ENCODE assay signal across 8 cellular contexts in the genomic region with DNA sequence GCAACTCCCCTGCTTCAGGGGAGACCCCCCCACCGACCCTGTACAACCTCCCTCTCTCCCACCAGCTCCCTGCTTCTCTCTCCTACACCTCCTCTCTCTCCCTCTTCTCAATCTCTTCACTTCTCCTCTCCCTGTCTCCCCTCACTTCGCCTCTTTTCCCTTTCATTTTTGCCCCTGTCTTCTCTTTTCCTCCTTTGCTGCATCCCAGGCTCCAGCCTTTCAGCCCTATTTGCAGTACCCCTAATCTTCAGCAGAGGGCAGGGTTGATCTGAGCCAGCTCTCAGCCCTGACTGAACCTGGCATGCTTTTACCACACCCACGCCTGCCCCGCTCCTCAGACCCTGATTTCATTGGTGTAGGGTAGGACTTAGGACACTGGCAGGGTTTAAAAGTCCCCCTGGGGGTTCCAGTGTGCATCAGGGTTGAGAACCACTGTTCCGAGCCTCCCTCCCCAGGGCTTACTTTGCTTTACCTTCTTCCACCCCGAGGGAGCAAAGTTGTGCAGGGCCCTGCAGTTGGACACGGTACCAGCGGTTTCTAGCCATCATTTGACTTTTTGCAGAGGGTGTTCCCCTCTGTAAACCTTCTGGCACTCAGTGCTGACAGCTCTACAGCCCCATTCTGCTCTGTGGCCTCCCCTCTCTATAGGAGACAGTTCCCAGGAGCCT.
DNase-seq lines count a peak whose midpoint lies in the region; ATAC-seq, FAIRE-seq and TF ChIP-seq lines count a peak whose summit lies in the region.
"Had no signal": no experiment of that assay in that cellular context is flagged by ENCODE, and none has a peak within 500 bp of the region (broad histone marks: within the 10 kb centered on the region; RNA-seq: fewer than 3 reads in every experiment).

No MANE protein-coding gene starts in this region.

- intact Hi-C loops in adrenal gland (cut with DNase I) (loop anchor here in 1 of 2 donors (5.0 kb wide), 1 partner anchor 282 kb away; no protein-coding TSS in a partner anchor), right cardiac atrium (cut with DNase I) (no loop called here)

- H3K27me3 ChIP-seq in adrenal gland, result no peaks in the 10 kb centered on the region
- no peaks in the 10 kb centered on the region for H3K27me3 ChIP-seq in right cardiac atrium (ENCODE audit: control insufficient read depth, insufficient read depth)
- no peaks in the 10 kb centered on the region for H3K27me3 ChIP-seq in smooth muscle cell (ENCODE audit: low read depth)

- H3K9me3 ChIP-seq in adrenal gland (replicated peaks in 1 of 3), result no peaks in the 10 kb centered on the region
- H3K9me3 ChIP-seq in right cardiac atrium (ENCODE audit: control insufficient read depth, low read length), result no peaks in the 10 kb centered on the region
- H3K9me3 ChIP-seq in smooth muscle cell (replicated peaks; ENCODE audit: low read depth), result no peaks in the 10 kb centered on the region

- FAIRE-seq in HTR-8/SVneo (lab: Jason Lieb, UNC), result no peak
- FAIRE-seq: colon had no signal

- H3K27ac ChIP-seq in adrenal gland (no peak overlapping the region), right cardiac atrium (ENCODE audit: low read length) (no peak overlapping the region), smooth muscle cell (ENCODE audit: low read depth) (no peak overlapping the region)

- WGBS in adrenal gland, 4 donors, result 51 to 55% (median 54%) methylated on average over 8 of the region's 8 CpGs
- 51% methylated on average over 8 of the region's 8 CpGs for WGBS in right cardiac atrium
- WGBS in smooth muscle cell (ENCODE audit: low lambda C conversion rate), result 53% methylated on average over 7 of the region's 8 CpGs

- H3K9ac ChIP-seq in smooth muscle cell (ENCODE audit: low read depth), result no peak overlapping the region

- no peak overlapping the region for H3K4me3 ChIP-seq in adrenal gland
- H3K4me3 ChIP-seq in right cardiac atrium (ENCODE audit: low read length), result no peak overlapping the region
- no peak overlapping the region for H3K4me3 ChIP-seq in smooth muscle cell

- peaks cover 7% of the 10 kb centered on the region for H3F3A ChIP-seq in smooth muscle cell (ENCODE audit: low read depth)

- no peak overlapping the region for H2AFZ ChIP-seq in smooth muscle cell (ENCODE audit: low read depth)

- ATAC-seq in right cardiac atrium (peak; percentile 59 to 63), GM19463 (IDR thresholded peaks at IDR 0.05; ENCODE audit: unreplicated experiment) (no peak)

- no peaks in the 10 kb centered on the region for H4K20me1 ChIP-seq in smooth muscle cell (ENCODE audit: low read depth)

- TF ChIP-seq CTCF in adrenal gland (IDR thresholded peaks at IDR 0.05) (peak; percentile 68 to 81 (median 78)), smooth muscle cell (IDR thresholded peaks at IDR 0.05; ENCODE audit: borderline replicate concordance, insufficient read depth, poor library complexity, severe bottlenecking) (peak; percentile 69)

- H3K4me2 ChIP-seq in smooth muscle cell, result no peak overlapping the region

- H3K79me2 ChIP-seq in smooth muscle cell (ENCODE audit: low read depth), result no peaks in the 10 kb centered on the region

- TF ChIP-seq POLR2A in adrenal gland (IDR thresholded peaks at IDR 0.05), result no peak

- H3K36me3 ChIP-seq in adrenal gland (replicated peaks in 1 of 2), result peaks cover 0 to 44% of the 10 kb centered on the region in 2 donors
- no peaks in the 10 kb centered on the region for H3K36me3 ChIP-seq in smooth muscle cell (ENCODE audit: low read depth)

- H3K4me1 ChIP-seq in adrenal gland (replicated peaks in 1 of 2), result no peaks in the 10 kb centered on the region
- H3K4me1 ChIP-seq in right cardiac atrium (ENCODE audit: control insufficient read depth, insufficient read depth, low read length), result no peaks in the 10 kb centered on the region
- H3K4me1 ChIP-seq in smooth muscle cell (ENCODE audit: low read depth), result peaks cover 7% of the 10 kb centered on the region

- DNase-seq in GDM1 (lab: John Stamatoyannopoulos, UW), result peak; percentile 26
- DNase-seq in HTR-8/SVneo (ENCODE audit: insufficient read length, low spot score), result peak; percentile 84
- peak; percentile 32 for DNase-seq in SW480 (ENCODE audit: low spot score)
- DNase-seq in adrenal gland, result peak; percentile 37 to 76 (median 60)
- no peak for DNase-seq in right cardiac atrium
- DNase-seq in smooth muscle cell (lab: John Stamatoyannopoulos, UW; ENCODE audit: unreplicated experiment), result no peak

Comparison
In these comparisons a context has a peak if more than half of its experiments do, and no peak if none do; other contexts are left out.
1. DNase-seq: peak in GDM1 (single experiment), HTR-8/SVneo (single experiment), SW480 (single experiment) and adrenal gland (7 of 7); none in right cardiac atrium (0 of 3) and smooth muscle cell (single experiment).